9 cellular contexts compared by ENCODE assay signal in genomic region chr22:36026741-36027140, GRCh38. TPM values are rescaled to one million over a fixed set of nuclear protein-coding genes. Genes with fewer than 3 reads are reported as not detected.
DNase-seq lines count a peak whose midpoint lies in the region; ATAC-seq, FAIRE-seq and TF ChIP-seq lines count a peak whose summit lies in the region.
"Had no signal": no experiment of that assay in that cellular context is flagged by ENCODE, and none has a peak within 500 bp of the region (broad histone marks: within the 10 kb centered on the region; RNA-seq: fewer than 3 reads in every experiment).

No MANE protein-coding gene starts in this region.

- peak overlapping the region; percentile 56 for H3K27ac ChIP-seq in cardiac muscle cell
- peak overlapping the region; percentile 14 to 57 for H3K27ac ChIP-seq in liver (ENCODE audit: low read depth in 1 of 2, low read length in 2 of 2)

- H3K27me3 ChIP-seq in cardiac muscle cell (no peaks in the 10 kb centered on the region), liver (ENCODE audit: control insufficient read depth in 4 of 4, insufficient read depth in 4 of 4, low read length in 3 of 4) (no peaks in the 10 kb centered on the region)

- no peaks in the 10 kb centered on the region for H3K9me3 ChIP-seq in cardiac muscle cell (ENCODE audit: low read depth)
- no peaks in the 10 kb centered on the region for H3K9me3 ChIP-seq in liver (ENCODE audit: control insufficient read depth in 4 of 4, low read length in 3 of 4)

- peak overlapping the region in 1 of 2 donors; percentile 63 for H3K9ac ChIP-seq in liver (ENCODE audit: low read depth in 1 of 2, low read length in 2 of 2)

- TF ChIP-seq CTCF in cardiac muscle cell (IDR thresholded peaks at IDR 0.05; ENCODE audit: low read depth, low read length) (no peak), astrocyte of the spinal cord (IDR thresholded peaks at IDR 0.05; ENCODE audit: low read depth, low read length) (no peak), liver (IDR thresholded peaks at IDR 0.05; ENCODE audit: low read depth, low read length, missing input control) (no peak)

- peaks cover 17% of the 10 kb centered on the region for H3K4me1 ChIP-seq in cardiac muscle cell (ENCODE audit: low read depth)
- peaks cover 0 to 51% (median 25%) of the 10 kb centered on the region in 4 donors for H3K4me1 ChIP-seq in liver (ENCODE audit: control insufficient read depth in 4 of 4, insufficient read depth in 4 of 4, low read length in 3 of 4)

- ATAC-seq in Right ventricle myocardium superior (ENCODE audit: poor library complexity) = no peak

- DNase-seq in cardiac muscle cell (ENCODE audit: low read depth in 1 of 2, low spot score in 1 of 2) = peak; percentile 35 to 59
- DNase-seq in Right ventricle myocardium superior = no peak
- DNase-seq in astrocyte of the spinal cord (ENCODE audit: low read depth, low spot score) = peak; percentile 46
- peak; percentile 40 for DNase-seq in urothelium cell line (ENCODE audit: low spot score)
- no peak for DNase-seq in T-helper 9 cell
- DNase-seq in NCI-H1092 (lab: John Stamatoyannopoulos, UW) = no peak
- DNase-seq in effector CD4-positive, alpha-beta T cell = no peak

- in situ Hi-C loops in astrocyte of the spinal cord (cut with HindIII; ENCODE audit: low sequenced_read_pairs) = no loop called here

- H3K4me3 ChIP-seq in cardiac muscle cell = peak overlapping the region; percentile 98
- H3K4me3 ChIP-seq in astrocyte of the spinal cord (ENCODE audit: low read depth, low read length) = peak overlapping the region; percentile 70
- peak overlapping the region in 2 of 3 donors; percentile 85 to 96 for H3K4me3 ChIP-seq in liver (ENCODE audit: low read depth in 1 of 3, low read length in 3 of 3)

- H3K36me3 ChIP-seq in cardiac muscle cell = no peaks in the 10 kb centered on the region
- peaks cover 0 to 2% (median 0%) of the 10 kb centered on the region in 4 donors for H3K36me3 ChIP-seq in liver (ENCODE audit: control insufficient read depth in 4 of 4, insufficient read depth in 3 of 4, low read depth in 1 of 4, low read length in 3 of 4)

- FAIRE-seq in urothelium cell line (lab: Jason Lieb, UNC) = no peak

- intact Hi-C loops in Right ventricle myocardium superior (cut with DNase I) = no loop called here

- peak; percentile 39 to 40 for TF ChIP-seq RAD21 in liver (IDR thresholded peaks at IDR 0.05)

TF ChIP-seq in liver, 16 proteins besides CTCF, POLR2A, EP300 and RAD21:
- TF ChIP-seq REST (IDR thresholded peaks at IDR 0.05) (no peak), YY1 (IDR thresholded peaks at IDR 0.05) (peak; percentile 18), FOXA1 (IDR thresholded peaks at IDR 0.05) (no peak), SP1 (IDR thresholded peaks at IDR 0.05) (no peak), GABPA (IDR thresholded peaks at IDR 0.05 in 1 of 2, conservative IDR thresholded peaks at IDR 0.05 in 1 of 2) (peak in 1 of 2 donors; percentile 25)
TF ChIP-seq in liver: peak in this region for 2.

RNA-seq across cellular contexts. Expression of gene RBFOX2, which starts 1.9 kb away (rescaled TPM):
- total RNA-seq in cardiac muscle cell (332 and 339 TPM in 2 replicates), Right ventricle myocardium superior (74.4 TPM), liver (10 to 100 TPM; 32.7 to 53.6 TPM)
- polyA plus RNA-seq in cardiac muscle cell (299 and 399 TPM in 2 replicates), liver (10 to 100 TPM; 14.2 to 18.5 TPM)
- polyA plus RNA-seq: IgD-negative memory B cell had no signal

Comparison
In these comparisons a context has a peak if more than half of its experiments do, and no peak if none do; other contexts are left out.
1. DNase-seq: peak in cardiac muscle cell (2 of 2), astrocyte of the spinal cord (single experiment) and urothelium cell line (single experiment); none in Right ventricle myocardium superior (single experiment), T-helper 9 cell (single experiment), NCI-H1092 (single experiment) and effector CD4-positive, alpha-beta T cell (single experiment).
2. Peak in every context shown above with its lines, with median percentiles within 50 percentile points of each other: H3K4me3 ChIP-seq.